Comparison of ENCODE assay signal across 1 cellular context in genomic region chr3:13262493-13263211, GRCh38.
A peak's percentile ranks its signal among the peaks of the same experiment; 100 is the strongest.
TF ChIP-seq lines count a peak whose summit lies in the region.

No MANE protein-coding gene starts in this region.

TF ChIP-seq in GM12878, 131 proteins besides CTCF, POLR2A, EP300 and RAD21 (continued from another document):
- TF ChIP-seq, protein P1, sequence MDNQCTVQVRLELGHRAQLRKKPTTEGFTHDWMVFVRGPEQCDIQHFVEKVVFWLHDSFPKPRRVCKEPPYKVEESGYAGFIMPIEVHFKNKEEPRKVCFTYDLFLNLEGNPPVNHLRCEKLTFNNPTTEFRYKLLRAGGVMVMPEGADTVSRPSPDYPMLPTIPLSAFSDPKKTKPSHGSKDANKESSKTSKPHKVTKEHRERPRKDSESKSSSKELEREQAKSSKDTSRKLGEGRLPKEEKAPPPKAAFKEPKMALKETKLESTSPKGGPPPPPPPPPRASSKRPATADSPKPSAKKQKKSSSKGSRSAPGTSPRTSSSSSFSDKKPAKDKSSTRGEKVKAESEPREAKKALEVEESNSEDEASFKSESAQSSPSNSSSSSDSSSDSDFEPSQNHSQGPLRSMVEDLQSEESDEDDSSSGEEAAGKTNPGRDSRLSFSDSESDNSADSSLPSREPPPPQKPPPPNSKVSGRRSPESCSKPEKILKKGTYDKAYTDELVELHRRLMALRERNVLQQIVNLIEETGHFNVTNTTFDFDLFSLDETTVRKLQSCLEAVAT (IDR thresholded peaks at IDR 0.05), result no peak
- TF ChIP-seq CEBPB (IDR thresholded peaks at IDR 0.05; ENCODE audit: borderline replicate concordance in 1 of 2, low read depth in 2 of 2, low read length in 2 of 2) (no peak), MEF2A (IDR thresholded peaks at IDR 0.05; ENCODE audit: insufficient read depth, low read depth, low read length) (no peak), TBL1XR1 (IDR thresholded peaks at IDR 0.05; ENCODE audit: low read depth, low read length) (no peak), WRNIP1 (IDR thresholded peaks at IDR 0.05; ENCODE audit: borderline replicate concordance, low read depth, low read length) (no peak), MTA2 (IDR thresholded peaks at IDR 0.05; ENCODE audit: low read depth) (0 out of 2 replicates have a peak, but pooled peaks have one; percentile 19), SIN3A (IDR thresholded peaks at IDR 0.05; ENCODE audit: low read depth, low read length) (no peak), CBX5 (IDR thresholded peaks at IDR 0.05; ENCODE audit: low read depth) (no peak), ZNF622 (IDR thresholded peaks at IDR 0.05) (no peak), JUND (IDR thresholded peaks at IDR 0.05; ENCODE audit: low read depth, low read length) (no peak), EZH2 (IDR thresholded peaks at IDR 0.05; ENCODE audit: borderline replicate concordance, control insufficient read depth, low read depth, low read length) (no peak), NFIC (IDR thresholded peaks at IDR 0.05; ENCODE audit: low read depth, low read length) (no peak), ETV6 (conservative IDR thresholded peaks at IDR 0.05 in 1 of 2, IDR thresholded peaks at IDR 0.05 in 1 of 2; ENCODE audit: borderline replicate concordance in 1 of 2, low read depth in 1 of 2) (no peak), TCF3 (IDR thresholded peaks at IDR 0.05; ENCODE audit: borderline replicate concordance, insufficient read depth, low read depth, low read length) (no peak), EED (IDR thresholded peaks at IDR 0.05; ENCODE audit: low read depth) (no peak), RFX5 (IDR thresholded peaks at IDR 0.05; ENCODE audit: low read depth, low read length) (peak; percentile 51; the same call in 1 of the 2 replicates)
- TF ChIP-seq, protein P2, sequence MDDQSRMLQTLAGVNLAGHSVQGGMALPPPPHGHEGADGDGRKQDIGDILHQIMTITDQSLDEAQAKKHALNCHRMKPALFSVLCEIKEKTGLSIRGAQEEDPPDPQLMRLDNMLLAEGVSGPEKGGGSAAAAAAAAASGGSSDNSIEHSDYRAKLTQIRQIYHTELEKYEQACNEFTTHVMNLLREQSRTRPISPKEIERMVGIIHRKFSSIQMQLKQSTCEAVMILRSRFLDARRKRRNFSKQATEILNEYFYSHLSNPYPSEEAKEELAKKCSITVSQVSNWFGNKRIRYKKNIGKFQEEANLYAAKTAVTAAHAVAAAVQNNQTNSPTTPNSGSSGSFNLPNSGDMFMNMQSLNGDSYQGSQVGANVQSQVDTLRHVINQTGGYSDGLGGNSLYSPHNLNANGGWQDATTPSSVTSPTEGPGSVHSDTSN (IDR thresholded peaks at IDR 0.05; ENCODE audit: insufficient replicate concordance, low read depth, low read length), result no peak
- TF ChIP-seq, protein P3, sequence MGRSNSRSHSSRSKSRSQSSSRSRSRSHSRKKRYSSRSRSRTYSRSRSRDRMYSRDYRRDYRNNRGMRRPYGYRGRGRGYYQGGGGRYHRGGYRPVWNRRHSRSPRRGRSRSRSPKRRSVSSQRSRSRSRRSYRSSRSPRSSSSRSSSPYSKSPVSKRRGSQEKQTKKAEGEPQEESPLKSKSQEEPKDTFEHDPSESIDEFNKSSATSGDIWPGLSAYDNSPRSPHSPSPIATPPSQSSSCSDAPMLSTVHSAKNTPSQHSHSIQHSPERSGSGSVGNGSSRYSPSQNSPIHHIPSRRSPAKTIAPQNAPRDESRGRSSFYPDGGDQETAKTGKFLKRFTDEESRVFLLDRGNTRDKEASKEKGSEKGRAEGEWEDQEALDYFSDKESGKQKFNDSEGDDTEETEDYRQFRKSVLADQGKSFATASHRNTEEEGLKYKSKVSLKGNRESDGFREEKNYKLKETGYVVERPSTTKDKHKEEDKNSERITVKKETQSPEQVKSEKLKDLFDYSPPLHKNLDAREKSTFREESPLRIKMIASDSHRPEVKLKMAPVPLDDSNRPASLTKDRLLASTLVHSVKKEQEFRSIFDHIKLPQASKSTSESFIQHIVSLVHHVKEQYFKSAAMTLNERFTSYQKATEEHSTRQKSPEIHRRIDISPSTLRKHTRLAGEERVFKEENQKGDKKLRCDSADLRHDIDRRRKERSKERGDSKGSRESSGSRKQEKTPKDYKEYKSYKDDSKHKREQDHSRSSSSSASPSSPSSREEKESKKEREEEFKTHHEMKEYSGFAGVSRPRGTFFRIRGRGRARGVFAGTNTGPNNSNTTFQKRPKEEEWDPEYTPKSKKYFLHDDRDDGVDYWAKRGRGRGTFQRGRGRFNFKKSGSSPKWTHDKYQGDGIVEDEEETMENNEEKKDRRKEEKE (IDR thresholded peaks at IDR 0.05), result no peak
- TF ChIP-seq, protein P4, sequence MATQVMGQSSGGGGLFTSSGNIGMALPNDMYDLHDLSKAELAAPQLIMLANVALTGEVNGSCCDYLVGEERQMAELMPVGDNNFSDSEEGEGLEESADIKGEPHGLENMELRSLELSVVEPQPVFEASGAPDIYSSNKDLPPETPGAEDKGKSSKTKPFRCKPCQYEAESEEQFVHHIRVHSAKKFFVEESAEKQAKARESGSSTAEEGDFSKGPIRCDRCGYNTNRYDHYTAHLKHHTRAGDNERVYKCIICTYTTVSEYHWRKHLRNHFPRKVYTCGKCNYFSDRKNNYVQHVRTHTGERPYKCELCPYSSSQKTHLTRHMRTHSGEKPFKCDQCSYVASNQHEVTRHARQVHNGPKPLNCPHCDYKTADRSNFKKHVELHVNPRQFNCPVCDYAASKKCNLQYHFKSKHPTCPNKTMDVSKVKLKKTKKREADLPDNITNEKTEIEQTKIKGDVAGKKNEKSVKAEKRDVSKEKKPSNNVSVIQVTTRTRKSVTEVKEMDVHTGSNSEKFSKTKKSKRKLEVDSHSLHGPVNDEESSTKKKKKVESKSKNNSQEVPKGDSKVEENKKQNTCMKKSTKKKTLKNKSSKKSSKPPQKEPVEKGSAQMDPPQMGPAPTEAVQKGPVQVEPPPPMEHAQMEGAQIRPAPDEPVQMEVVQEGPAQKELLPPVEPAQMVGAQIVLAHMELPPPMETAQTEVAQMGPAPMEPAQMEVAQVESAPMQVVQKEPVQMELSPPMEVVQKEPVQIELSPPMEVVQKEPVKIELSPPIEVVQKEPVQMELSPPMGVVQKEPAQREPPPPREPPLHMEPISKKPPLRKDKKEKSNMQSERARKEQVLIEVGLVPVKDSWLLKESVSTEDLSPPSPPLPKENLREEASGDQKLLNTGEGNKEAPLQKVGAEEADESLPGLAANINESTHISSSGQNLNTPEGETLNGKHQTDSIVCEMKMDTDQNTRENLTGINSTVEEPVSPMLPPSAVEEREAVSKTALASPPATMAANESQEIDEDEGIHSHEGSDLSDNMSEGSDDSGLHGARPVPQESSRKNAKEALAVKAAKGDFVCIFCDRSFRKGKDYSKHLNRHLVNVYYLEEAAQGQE (IDR thresholded peaks at IDR 0.05; ENCODE audit: low read depth, low read length), result no peak
- TF ChIP-seq, protein P5, sequence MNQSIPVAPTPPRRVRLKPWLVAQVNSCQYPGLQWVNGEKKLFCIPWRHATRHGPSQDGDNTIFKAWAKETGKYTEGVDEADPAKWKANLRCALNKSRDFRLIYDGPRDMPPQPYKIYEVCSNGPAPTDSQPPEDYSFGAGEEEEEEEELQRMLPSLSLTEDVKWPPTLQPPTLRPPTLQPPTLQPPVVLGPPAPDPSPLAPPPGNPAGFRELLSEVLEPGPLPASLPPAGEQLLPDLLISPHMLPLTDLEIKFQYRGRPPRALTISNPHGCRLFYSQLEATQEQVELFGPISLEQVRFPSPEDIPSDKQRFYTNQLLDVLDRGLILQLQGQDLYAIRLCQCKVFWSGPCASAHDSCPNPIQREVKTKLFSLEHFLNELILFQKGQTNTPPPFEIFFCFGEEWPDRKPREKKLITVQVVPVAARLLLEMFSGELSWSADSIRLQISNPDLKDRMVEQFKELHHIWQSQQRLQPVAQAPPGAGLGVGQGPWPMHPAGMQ (IDR thresholded peaks at IDR 0.05; ENCODE audit: borderline replicate concordance), result no peak
